13 cellular contexts compared by ENCODE assay signal in the genomic region with DNA sequence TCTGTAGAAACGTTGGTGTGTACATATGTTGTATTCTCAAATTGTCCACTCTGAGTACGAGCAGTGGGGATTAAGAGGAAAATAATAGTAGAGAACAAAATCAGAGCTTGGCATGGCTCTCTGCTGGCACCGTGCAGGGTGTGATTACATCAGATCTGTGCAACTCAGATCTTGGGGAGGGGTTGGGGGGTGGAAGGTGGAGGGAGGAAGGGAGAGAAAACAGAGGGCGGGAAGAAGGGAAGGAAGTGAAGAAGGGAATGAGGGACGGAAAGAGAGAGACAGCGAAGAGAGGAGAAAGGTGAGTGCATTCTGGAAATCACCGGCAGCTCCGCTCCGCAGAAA. TPM values are rescaled to one million over a fixed set of nuclear protein-coding genes. Genes with fewer than 3 reads are reported as not detected.
DNase-seq lines count a peak whose midpoint lies in the region; ATAC-seq lines count a peak whose summit lies in the region.
"Had no signal": no experiment of that assay in that cellular context is flagged by ENCODE, and none has a peak within 500 bp of the region (broad histone marks: within the 10 kb centered on the region; RNA-seq: fewer than 3 reads in every experiment).

No MANE protein-coding gene starts in this region.

- H3K9ac ChIP-seq in iPS-18a (ENCODE audit: low read length) (no peak overlapping the region), skeletal muscle tissue (ENCODE audit: low read depth in 1 of 3, low read length in 3 of 3) (peak overlapping the region in 2 of 3 donors; percentile 32 to 50), GM23248 (no peak overlapping the region)

- peaks cover 4% of the 10 kb centered on the region for H3K36me3 Mint-ChIP-seq in activated naive CD8-positive, alpha-beta T cell treated with anti-CD3 and anti-CD28 coated beads, Interleukin-2, amount 50 U/mL, for 24 hours (ENCODE audit: low read depth)

- in situ Hi-C loops in GM23248 (cut with MboI), result no loop called here

- no peak overlapping the region for H3K27ac Mint-ChIP-seq in activated naive CD8-positive, alpha-beta T cell treated with anti-CD3 and anti-CD28 coated beads, Interleukin-2, amount 50 U/mL, for 24 hours
- H3K27ac Mint-ChIP-seq: effector memory CD8-positive, alpha-beta T cell had no signal

- H3K27me3 Mint-ChIP-seq in activated naive CD8-positive, alpha-beta T cell treated with anti-CD3 and anti-CD28 coated beads, Interleukin-2, amount 50 U/mL, for 24 hours, result peaks cover 40% of the 10 kb centered on the region

- no peaks in the 10 kb centered on the region for H3K9me2 ChIP-seq in GM23248 (ENCODE audit: insufficient read depth)

- no peak overlapping the region for H3K27ac ChIP-seq in iPS-18a (ENCODE audit: low read length)
- no peak overlapping the region for H3K27ac ChIP-seq in skeletal muscle tissue (ENCODE audit: low read depth, low read length)
- H3K27ac ChIP-seq in GM23248, result no peak overlapping the region

- H3K4me2 ChIP-seq in GM23248 (ENCODE audit: unreplicated experiment), result no peak overlapping the region

- 0 out of 2 replicates have a peak, but pooled peaks cover 2% of the 10 kb centered on the region for H3K27me3 ChIP-seq in MG63
- peaks cover 27% of the 10 kb centered on the region for H3K27me3 ChIP-seq in iPS-18a (ENCODE audit: control insufficient read depth, insufficient read depth, low read length)
- H3K27me3 ChIP-seq in skeletal muscle tissue (ENCODE audit: control insufficient read depth in 3 of 3, insufficient read depth in 3 of 3, low read length in 3 of 3), result peaks cover 11 to 23% (median 18%) of the 10 kb centered on the region in 3 donors
- no peaks in the 10 kb centered on the region for H3K27me3 ChIP-seq in GM23248 (replicated peaks; ENCODE audit: insufficient read depth)

- H4K20me1 ChIP-seq in GM23248 (ENCODE audit: insufficient read depth), result no peaks in the 10 kb centered on the region

- peaks cover 26% of the 10 kb centered on the region for H3K36me3 ChIP-seq in MG63
- H3K36me3 ChIP-seq in iPS-18a (ENCODE audit: control insufficient read depth, low read depth, low read length), result no peaks in the 10 kb centered on the region
- H3K36me3 ChIP-seq in skeletal muscle tissue (ENCODE audit: control insufficient read depth in 3 of 3, insufficient read depth in 3 of 3, low read length in 3 of 3), result no peaks in the 10 kb centered on the region
- H3K36me3 ChIP-seq in GM23248 (ENCODE audit: low read depth), result no peaks in the 10 kb centered on the region

- H3K4me3 Mint-ChIP-seq in activated naive CD8-positive, alpha-beta T cell treated with anti-CD3 and anti-CD28 coated beads, Interleukin-2, amount 50 U/mL, for 24 hours, result peak overlapping the region; percentile 10
- H3K4me3 Mint-ChIP-seq: effector memory CD8-positive, alpha-beta T cell had no signal

- DNase-seq in MG63 (peak; percentile 77), posterior cingulate gyrus (no peak), GM23248 (no peak)
- no peak for DNase-seq in activated naive CD8-positive, alpha-beta T cell treated with anti-CD3 and anti-CD28 coated beads, Interleukin-2, amount 50 U/mL, for 24 hours
- DNase-seq in activated effector memory CD4-positive, alpha-beta T cell treated with anti-CD3 and anti-CD28 coated beads, Interleukin-2, amount 50 U/mL, for 16 hours, result no peak
- DNase-seq: DND-41; effector memory CD8-positive, alpha-beta T cell; GOT3; islet precursor cell; stimulated activated CD8-positive, alpha-beta memory T cell treated with anti-CD3 and anti-CD28 coated beads, Interleukin-4, amount 100 ng/mL, for 48 hours; T1000 had no signal

- no peak for ATAC-seq in activated naive CD8-positive, alpha-beta T cell treated with anti-CD3 and anti-CD28 coated beads, Interleukin-2, amount 50 U/mL, for 24 hours
- ATAC-seq: effector memory CD8-positive, alpha-beta T cell had no signal

- WGBS in GM23248 (ENCODE audit: low coverage in 1 of 2, low lambda C conversion rate in 2 of 2, missing lambda C conversion rate in 2 of 2), 2 experiments, result 5 to 14% methylated on average over 4 to 9 of the region's 9 CpGs

- H3K79me2 ChIP-seq in GM23248 (ENCODE audit: insufficient read depth), result no peaks in the 10 kb centered on the region

- intact Hi-C loops in posterior cingulate gyrus (cut with DNase I), result no loop called here

- H2AFZ ChIP-seq in GM23248, result no peak overlapping the region

- H3K4me1 ChIP-seq in iPS-18a (ENCODE audit: control insufficient read depth, low read depth, low read length) (no peaks in the 10 kb centered on the region), skeletal muscle tissue (ENCODE audit: control insufficient read depth in 3 of 3, insufficient read depth in 3 of 3, low read length in 3 of 3) (no peaks in the 10 kb centered on the region), GM23248 (ENCODE audit: insufficient read depth) (no peaks in the 10 kb centered on the region)

- H3F3A ChIP-seq in GM23248 (ENCODE audit: insufficient read depth), result no peaks in the 10 kb centered on the region

- H3K9me3 Mint-ChIP-seq in activated naive CD8-positive, alpha-beta T cell treated with anti-CD3 and anti-CD28 coated beads, Interleukin-2, amount 50 U/mL, for 24 hours, result peaks cover 21% of the 10 kb centered on the region
- H3K9me3 Mint-ChIP-seq: effector memory CD8-positive, alpha-beta T cell had no signal

- H3K9me3 ChIP-seq in MG63 (peaks cover 22% of the 10 kb centered on the region), iPS-18a (ENCODE audit: control insufficient read depth, low read depth, low read length) (no peaks in the 10 kb centered on the region), skeletal muscle tissue (ENCODE audit: control insufficient read depth in 3 of 3, low read length in 3 of 3) (peaks cover 3 to 6% (median 6%) of the 10 kb centered on the region in 3 donors), GM23248 (ENCODE audit: low read depth) (no peaks in the 10 kb centered on the region)

- peak overlapping the region; percentile 61 for H3K4me3 ChIP-seq in MG63
- peak overlapping the region; percentile 60 for H3K4me3 ChIP-seq in iPS-18a (ENCODE audit: low read length)
- peak overlapping the region in 2 of 3 donors; percentile 46 to 56 for H3K4me3 ChIP-seq in skeletal muscle tissue (ENCODE audit: low read length in 3 of 3)
- no peak overlapping the region for H3K4me3 ChIP-seq in GM23248

- peaks cover 8% of the 10 kb centered on the region for H3K4me1 Mint-ChIP-seq in activated naive CD8-positive, alpha-beta T cell treated with anti-CD3 and anti-CD28 coated beads, Interleukin-2, amount 50 U/mL, for 24 hours

RNA-seq across cellular contexts. Expression of a gene that starts 30.9 kb away (rescaled TPM):
- total RNA-seq in MG63 (2014; rRNA removed; shearing (Covaris generic); ENCODE audit: low replicate concordance), result 3.8 TPM in 1 of 2 replicates, not detected in the other
- 5.7 TPM for total RNA-seq in skeletal muscle tissue
- not detected in 2 replicates for total RNA-seq in GM23248 (2014; rRNA removed; shearing (Covaris generic))
- polyA plus RNA-seq in GM23248 (2016; fragmentation: Nextera tagmentation; extraction: Ambion mirVana), result not detected in 2 replicates

Comparison
In these comparisons a context has a peak if more than half of its experiments do, and no peak if none do; other contexts are left out.
1. H3K9ac ChIP-seq: peak in skeletal muscle tissue (2 of 3); none in iPS-18a (single experiment) and GM23248 (single experiment).